Comparison of ENCODE assay signal across 22 cellular contexts in genomic region chr22:39739338-39740027, GRCh38.
"Had no signal": no experiment of that assay in that cellular context is flagged by ENCODE, and none has a peak within 500 bp of the region (broad histone marks: within the 10 kb centered on the region; RNA-seq: fewer than 3 reads in every experiment).

No MANE protein-coding gene starts in this region.

- ATAC-seq: activated naive CD8-positive, alpha-beta T cell treated with anti-CD3 and anti-CD28 coated beads, Interleukin-2, amount 50 U/mL, for 24 hours; activated T-cell treated with anti-CD3 and anti-CD28 coated beads, Interleukin-2, amount 50 U/mL, for 72 hours; gastrocnemius medialis; left lung; right cardiac atrium; stimulated activated naive CD8-positive, alpha-beta T cell treated with anti-CD3 and anti-CD28 coated beads, Interleukin-15, Interleukin-2, amounts not matched to agents 100 U/mL and 50 U/mL, for 24 hours had no signal

- DNase-seq: activated CD4-positive, alpha-beta memory T cell treated with anti-CD3 and anti-CD28 coated beads for 36 hours; activated CD4-positive, alpha-beta T cell treated with anti-CD3 and anti-CD28 coated beads for 48 hours; activated effector memory CD4-positive, alpha-beta T cell treated with Interleukin-2 at 50 U/mL for 16 hours; activated naive CD4-positive, alpha-beta T cell treated with anti-CD3 and anti-CD28 coated beads, Interleukin-2, amount 10 ng/mL, durations not matched to agents 7 days and 5 days; activated naive CD8-positive, alpha-beta T cell treated with anti-CD3 and anti-CD28 coated beads, Interleukin-2, amount 50 U/mL, for 24 hours; activated T-cell treated with anti-CD3 and anti-CD28 coated beads, Interleukin-2, amount 50 U/mL, for 72 hours; anterior cingulate cortex; caudate nucleus; effector memory CD4-positive, alpha-beta T cell; gastrocnemius medialis; hippocampal formation; kidney glomerular epithelial cell; left lung; naive B cell; nucleus accumbens; right cardiac atrium; stimulated activated CD4-positive, alpha-beta T cell treated with anti-CD3 and anti-CD28 coated beads, Interleukin-12 subunit alpha, Interleukin-12 subunit beta, amount 100 ng/mL, for 4 hours; stimulated activated CD4-positive, alpha-beta T cell treated with anti-CD3 and anti-CD28 coated beads, Interleukin-4, amount 100 ng/mL, for 4 hours; stimulated activated naive CD8-positive, alpha-beta T cell treated with anti-CD3 and anti-CD28 coated beads, Interleukin-15, Interleukin-2, amounts not matched to agents 100 U/mL and 50 U/mL, for 24 hours had no signal

- H3K9me3 ChIP-seq: gastrocnemius medialis had no signal

- H3K4me3 ChIP-seq: esophagus muscularis mucosa, gastrocnemius medialis, left lung, lung had no signal

- H3K4me1 ChIP-seq: esophagus muscularis mucosa, gastrocnemius medialis, left lung, parathyroid adenoma had no signal

- H3K36me3 ChIP-seq: esophagus muscularis mucosa, gastrocnemius medialis, left lung had no signal

- H3K27ac ChIP-seq: esophagus muscularis mucosa, gastrocnemius medialis, left lung, parathyroid adenoma had no signal
